In genomic region chr10:102313221-102313896, GRCh38 we compare ENCODE assay signal across 11 cellular contexts.
DNase-seq lines count a peak whose midpoint lies in the region; ATAC-seq and TF ChIP-seq lines count a peak whose summit lies in the region.
"Had no signal": no experiment of that assay in that cellular context is flagged by ENCODE, and none has a peak within 500 bp of the region (broad histone marks: within the 10 kb centered on the region; RNA-seq: fewer than 3 reads in every experiment).

No MANE protein-coding gene starts in this region.

- TF ChIP-seq EP300 in SK-N-SH (IDR thresholded peaks at IDR 0.05; ENCODE audit: borderline replicate concordance in 1 of 2, low read depth in 1 of 2, low read length in 1 of 2) (no peak), sigmoid colon (IDR thresholded peaks at IDR 0.05) (no peak)

- H3K27ac ChIP-seq in SK-N-SH (ENCODE audit: low read depth in 2 of 2, low read length in 1 of 2) (peak overlapping the region; percentile 29 to 30; a peak in 2 of 4 replicates), hepatocyte (peak overlapping the region; percentile 1), sigmoid colon (peak overlapping the region; percentile 10 to 71 (median 55)), breast epithelium (peak overlapping the region in 1 of 2 donors; percentile 17)
- H3K27ac ChIP-seq: Peyer's patch had no signal

- H3K4me3 ChIP-seq in SK-N-SH (ENCODE audit: low read depth in 2 of 2, low read length in 1 of 2) (no peak overlapping the region), hepatocyte (no peak overlapping the region), sigmoid colon (no peak overlapping the region), breast epithelium (no peak overlapping the region)
- H3K4me3 ChIP-seq: Peyer's patch had no signal

- TF ChIP-seq RAD21 in SK-N-SH (IDR thresholded peaks at IDR 0.05; ENCODE audit: low read length), result no peak

- H3K4me2 ChIP-seq in SK-N-SH (no peak overlapping the region), hepatocyte (peak overlapping the region; percentile 28)

- H3K79me2 ChIP-seq in SK-N-SH (ENCODE audit: insufficient read depth) (peaks cover 68% of the 10 kb centered on the region; the same call in 1 of the 2 replicates), hepatocyte (peaks cover 87% of the 10 kb centered on the region)

- CTCF ChIA-PET in SK-N-SH (lab: Yijun Ruan, JAX), result interaction anchor here (1.0 to 3.3 kb wide), 7 partner anchors 33 to 143 kb away, joined by 3 to 15 read pairs (median 4); no protein-coding TSS in a partner anchor

- H3K9me2 ChIP-seq in SK-N-SH (no peaks in the 10 kb centered on the region), hepatocyte (replicated peaks; ENCODE audit: insufficient read depth) (no peaks in the 10 kb centered on the region)

- intact Hi-C loops in sigmoid colon (cut with DNase I) (no loop called here), breast epithelium (cut with DNase I; ENCODE audit: low total_unique reads) (no loop called here)

- TF ChIP-seq POLR2A in sigmoid colon (IDR thresholded peaks at IDR 0.05) (no peak), breast epithelium (IDR thresholded peaks at IDR 0.05) (no peak)

- POLR2A ChIA-PET in SK-N-SH (lab: Yijun Ruan, JAX), result interaction anchor here (1.4 kb wide), 1 partner anchor 68 kb away, joined by 4 read pairs; the partner anchor contains the start of gene GBF1

- H3K9ac ChIP-seq in SK-N-SH, result no peak overlapping the region

- no peak for TF ChIP-seq CTCF in SK-N-SH (IDR thresholded peaks at IDR 0.05)
- TF ChIP-seq CTCF in hepatocyte (IDR thresholded peaks at IDR 0.05; ENCODE audit: poor library complexity), result no peak
- no peak for TF ChIP-seq CTCF in sigmoid colon (IDR thresholded peaks at IDR 0.05)
- TF ChIP-seq CTCF in breast epithelium (IDR thresholded peaks at IDR 0.05), result no peak

- peak; percentile 50 for DNase-seq in EL
- DNase-seq in SK-N-SH, result no peak
- DNase-seq in hepatocyte (ENCODE audit: low spot score), result no peak
- no peak for DNase-seq in sigmoid colon
- DNase-seq in activated CD8-positive, alpha-beta memory T cell treated with anti-CD3 and anti-CD28 coated beads, Interleukin-2, amount 50 U/mL, for 48 hours, result no peak
- DNase-seq in NCI-H446 treated with DMSO at 0.1 percent for 48 hours (lab: John Stamatoyannopoulos, UW), result no peak
- no peak for DNase-seq in breast epithelium (ENCODE audit: low spot score in 2 of 2)
- DNase-seq: NCI-H1105; Peyer's patch; stimulated activated naive CD8-positive, alpha-beta T cell treated with anti-CD3 and anti-CD28 coated beads, Interleukin-15, amount 100 ng/mL, for 72 hours had no signal

- H4K20me1 ChIP-seq in SK-N-SH (ENCODE audit: insufficient read depth), result 0 out of 2 replicates have a peak, but pooled peaks cover 7% of the 10 kb centered on the region
- H4K20me1 ChIP-seq in hepatocyte (ENCODE audit: insufficient read depth, poor library complexity, severe bottlenecking), result peaks cover 77% of the 10 kb centered on the region

- H3K36me3 ChIP-seq in SK-N-SH (replicated peaks in 1 of 2; ENCODE audit: control insufficient read depth in 1 of 2, insufficient read depth in 2 of 2, low read length in 1 of 2), result peaks cover 0 to 4% of the 10 kb centered on the region in 2 experiments
- H3K36me3 ChIP-seq in hepatocyte (replicated peaks; ENCODE audit: insufficient read depth, low read depth), result no peaks in the 10 kb centered on the region
- no peaks in the 10 kb centered on the region for H3K36me3 ChIP-seq in sigmoid colon
- no peaks in the 10 kb centered on the region for H3K36me3 ChIP-seq in breast epithelium

- H2AFZ ChIP-seq in SK-N-SH (ENCODE audit: low read depth) (no peak overlapping the region), hepatocyte (no peak overlapping the region)

- H3K27me3 ChIP-seq in SK-N-SH (ENCODE audit: insufficient read depth) (no peaks in the 10 kb centered on the region), hepatocyte (no peaks in the 10 kb centered on the region), sigmoid colon (no peaks in the 10 kb centered on the region), breast epithelium (no peaks in the 10 kb centered on the region)
- H3K27me3 ChIP-seq: Peyer's patch had no signal

- WGBS in SK-N-SH (ENCODE audit: low lambda C conversion rate), result 85% methylated on average over 8 of the region's 8 CpGs
- 37% methylated on average over 8 of the region's 8 CpGs for WGBS in hepatocyte (ENCODE audit: low lambda C conversion rate, missing lambda C conversion rate)
- WGBS in sigmoid colon, 2 donors, result 49 to 60% methylated on average over 8 of the region's 8 CpGs

- H3K9me3 ChIP-seq in SK-N-SH (no peaks in the 10 kb centered on the region), hepatocyte (ENCODE audit: low read depth) (no peaks in the 10 kb centered on the region), sigmoid colon (no peaks in the 10 kb centered on the region), breast epithelium (no peaks in the 10 kb centered on the region)
- H3K9me3 ChIP-seq: Peyer's patch had no signal

- no peak for ATAC-seq in GM19324 (IDR thresholded peaks at IDR 0.05; ENCODE audit: low FRiP score, unreplicated experiment)
- ATAC-seq: stimulated activated naive CD8-positive, alpha-beta T cell treated with anti-CD3 and anti-CD28 coated beads, Interleukin-15, amount 100 ng/mL, for 72 hours had no signal

- peaks cover 23% of the 10 kb centered on the region for H3F3A ChIP-seq in SK-N-SH (replicated peaks; ENCODE audit: insufficient read depth)

- peaks cover 12 to 32% of the 10 kb centered on the region in 2 experiments for H3K4me1 ChIP-seq in SK-N-SH (ENCODE audit: control insufficient read depth in 1 of 2, insufficient read depth in 2 of 2, low read depth in 1 of 2, low read length in 1 of 2)
- peaks cover 39% of the 10 kb centered on the region for H3K4me1 ChIP-seq in hepatocyte (ENCODE audit: insufficient read depth)
- peaks cover 0 to 51% (median 41%) of the 10 kb centered on the region in 4 donors for H3K4me1 ChIP-seq in sigmoid colon
- peaks cover 0 to 3% of the 10 kb centered on the region in 2 donors for H3K4me1 ChIP-seq in breast epithelium

TF ChIP-seq in SK-N-SH, 30 proteins besides CTCF, POLR2A, EP300 and RAD21 (continues in another document):
- TF ChIP-seq ZBTB33 (IDR thresholded peaks at IDR 0.05; ENCODE audit: borderline replicate concordance, low read depth), result no peak
- TF ChIP-seq EZH2phosphoT487 (IDR thresholded peaks at IDR 0.05; ENCODE audit: borderline replicate concordance, low read depth), result no peak
- TF ChIP-seq TEAD4 (IDR thresholded peaks at IDR 0.05; ENCODE audit: borderline replicate concordance, insufficient read depth), result no peak
- TF ChIP-seq IRF3 (IDR thresholded peaks at IDR 0.05; ENCODE audit: low read depth, low read length), result no peak
- TF ChIP-seq NFIC (IDR thresholded peaks at IDR 0.05; ENCODE audit: borderline replicate concordance), result no peak
- TF ChIP-seq TCF12 (IDR thresholded peaks at IDR 0.05), result no peak
- no peak for TF ChIP-seq SMC3 (IDR thresholded peaks at IDR 0.05; ENCODE audit: low read depth, low read length)
- no peak for TF ChIP-seq PBX3 (IDR thresholded peaks at IDR 0.05)
- no peak for TF ChIP-seq GATA2 (CRISPR knock-in tag; IDR thresholded peaks at IDR 0.05)
- no peak for TF ChIP-seq USF1 (IDR thresholded peaks at IDR 0.05; ENCODE audit: borderline replicate concordance, low read depth)
- TF ChIP-seq MXI1 (IDR thresholded peaks at IDR 0.05; ENCODE audit: low read depth, low read length), result no peak
- TF ChIP-seq ELF1 (IDR thresholded peaks at IDR 0.05), result no peak
- TF ChIP-seq FOXJ3 (CRISPR knock-in tag; IDR thresholded peaks at IDR 0.05), result no peak
